ENCODE assay signal across 8 cellular contexts in genomic region chr10:49398000-49398861, GRCh38. TPM values are rescaled to one million over a fixed set of nuclear protein-coding genes. Genes with fewer than 3 reads are reported as not detected.
DNase-seq lines count a peak whose midpoint lies in the region; ATAC-seq lines count a peak whose summit lies in the region.

No MANE protein-coding gene starts in this region.

- no peak overlapping the region for H3K9ac ChIP-seq in skeletal muscle tissue (ENCODE audit: low read depth in 1 of 3, low read length in 3 of 3)

- peaks cover 72 to 86% (median 73%) of the 10 kb centered on the region in 3 donors for H3K27me3 ChIP-seq in skeletal muscle tissue (ENCODE audit: control insufficient read depth in 3 of 3, insufficient read depth in 3 of 3, low read length in 3 of 3)

- DNase-seq in AG08395 (ENCODE audit: low spot score): peak; percentile 79
- peak; percentile 45 for DNase-seq in SK-N-DZ (ENCODE audit: low spot score)
- DNase-seq in amniotic epithelial cell (ENCODE audit: low read depth): peak; percentile 34
- DNase-seq in hepatic stellate cell (ENCODE audit: low spot score): peak; percentile 62
- no peak for DNase-seq in NCI-H345 treated with DMSO at 0.1 percent for 48 hours (lab: John Stamatoyannopoulos, UW; ENCODE audit: unreplicated experiment)

- H3K36me3 ChIP-seq in skeletal muscle tissue (ENCODE audit: control insufficient read depth in 3 of 3, insufficient read depth in 3 of 3, low read length in 3 of 3): no peaks in the 10 kb centered on the region

- peak overlapping the region in 2 of 3 donors; percentile 20 to 22 for H3K4me3 ChIP-seq in skeletal muscle tissue (ENCODE audit: low read length in 3 of 3)

- H3K4me1 ChIP-seq in skeletal muscle tissue (ENCODE audit: control insufficient read depth in 3 of 3, insufficient read depth in 3 of 3, low read length in 3 of 3): peaks cover 4 to 9% (median 5%) of the 10 kb centered on the region in 3 donors

- no peak overlapping the region for H3K27ac ChIP-seq in skeletal muscle tissue (ENCODE audit: low read depth, low read length)

- ATAC-seq in GM21576 (IDR thresholded peaks at IDR 0.05; ENCODE audit: unreplicated experiment): peak; percentile 63
- no peak for ATAC-seq in GM19455 (IDR thresholded peaks at IDR 0.05; ENCODE audit: unreplicated experiment)

- no peaks in the 10 kb centered on the region for H3K9me3 ChIP-seq in skeletal muscle tissue (ENCODE audit: control insufficient read depth in 3 of 3, low read length in 3 of 3)

RNA-seq across cellular contexts. Expression of gene DRGX, which starts 2.3 kb away (rescaled TPM):
- polyA plus RNA-seq in SK-N-DZ (2014; cell fraction: cytosol; rRNA removed): 2.2 and 8.5 TPM in 2 replicates
- 1.8 and 2.8 TPM in 2 replicates for polyA plus RNA-seq in SK-N-DZ (2014; cell fraction: nucleus; rRNA removed)
- not detected for total RNA-seq in skeletal muscle tissue
